1 cellular context compared by ENCODE assay signal in genomic region chrX:119755981-119756533, GRCh38.
TF ChIP-seq lines count a peak whose summit lies in the region.

No MANE protein-coding gene starts in this region.

TF ChIP-seq in GM12878, 131 proteins besides CTCF, POLR2A, EP300 and RAD21 (continued from another document):
- TF ChIP-seq, protein P1, sequence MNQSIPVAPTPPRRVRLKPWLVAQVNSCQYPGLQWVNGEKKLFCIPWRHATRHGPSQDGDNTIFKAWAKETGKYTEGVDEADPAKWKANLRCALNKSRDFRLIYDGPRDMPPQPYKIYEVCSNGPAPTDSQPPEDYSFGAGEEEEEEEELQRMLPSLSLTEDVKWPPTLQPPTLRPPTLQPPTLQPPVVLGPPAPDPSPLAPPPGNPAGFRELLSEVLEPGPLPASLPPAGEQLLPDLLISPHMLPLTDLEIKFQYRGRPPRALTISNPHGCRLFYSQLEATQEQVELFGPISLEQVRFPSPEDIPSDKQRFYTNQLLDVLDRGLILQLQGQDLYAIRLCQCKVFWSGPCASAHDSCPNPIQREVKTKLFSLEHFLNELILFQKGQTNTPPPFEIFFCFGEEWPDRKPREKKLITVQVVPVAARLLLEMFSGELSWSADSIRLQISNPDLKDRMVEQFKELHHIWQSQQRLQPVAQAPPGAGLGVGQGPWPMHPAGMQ (IDR thresholded peaks at IDR 0.05; ENCODE audit: borderline replicate concordance): no peak
- TF ChIP-seq BMI1 (IDR thresholded peaks at IDR 0.05; ENCODE audit: borderline replicate concordance): peak; percentile 85
- no peak for TF ChIP-seq ATF3 (IDR thresholded peaks at IDR 0.05; ENCODE audit: borderline replicate concordance, extremely low read depth, low read depth, low read length)
- no peak for TF ChIP-seq HDGF (IDR thresholded peaks at IDR 0.05)
- TF ChIP-seq BACH1 (IDR thresholded peaks at IDR 0.05; ENCODE audit: borderline replicate concordance): peak; percentile 12; the same call in 1 of the 2 replicates
- no peak for TF ChIP-seq CREB1 (IDR thresholded peaks at IDR 0.05; ENCODE audit: low read depth)
- TF ChIP-seq IRF4 (IDR thresholded peaks at IDR 0.05; ENCODE audit: low read depth, low read length): peak; percentile 63; the same call in 1 of the 2 replicates
- TF ChIP-seq YBX1 (IDR thresholded peaks at IDR 0.05): no peak
- peak; percentile 82 for TF ChIP-seq BHLHE40 (IDR thresholded peaks at IDR 0.05; ENCODE audit: borderline replicate concordance in 1 of 2, low read depth in 2 of 2, low read length in 1 of 2)
- TF ChIP-seq TARDBP (IDR thresholded peaks at IDR 0.05; ENCODE audit: borderline replicate concordance): no peak
- no peak for TF ChIP-seq NR2C1 (IDR thresholded peaks at IDR 0.05)
- peak; percentile 92 for TF ChIP-seq JUNB (IDR thresholded peaks at IDR 0.05)
- TF ChIP-seq, protein P2, sequence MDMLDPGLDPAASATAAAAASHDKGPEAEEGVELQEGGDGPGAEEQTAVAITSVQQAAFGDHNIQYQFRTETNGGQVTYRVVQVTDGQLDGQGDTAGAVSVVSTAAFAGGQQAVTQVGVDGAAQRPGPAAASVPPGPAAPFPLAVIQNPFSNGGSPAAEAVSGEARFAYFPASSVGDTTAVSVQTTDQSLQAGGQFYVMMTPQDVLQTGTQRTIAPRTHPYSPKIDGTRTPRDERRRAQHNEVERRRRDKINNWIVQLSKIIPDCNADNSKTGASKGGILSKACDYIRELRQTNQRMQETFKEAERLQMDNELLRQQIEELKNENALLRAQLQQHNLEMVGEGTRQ (IDR thresholded peaks at IDR 0.05; ENCODE audit: borderline replicate concordance, low read depth, low read length): no peak; the same call in 1 of the 2 replicates
- TF ChIP-seq ZNF384 (IDR thresholded peaks at IDR 0.05; ENCODE audit: borderline replicate concordance, low read depth, low read length): no peak; the same call in 1 of the 2 replicates
- TF ChIP-seq SIN3A (IDR thresholded peaks at IDR 0.05; ENCODE audit: low read depth, low read length): peak; percentile 91
- TF ChIP-seq MYB (IDR thresholded peaks at IDR 0.05; ENCODE audit: borderline replicate concordance, low read depth, low read length): no peak
- TF ChIP-seq JUND (IDR thresholded peaks at IDR 0.05; ENCODE audit: low read depth, low read length): peak; percentile 91
- TF ChIP-seq NFIC (IDR thresholded peaks at IDR 0.05; ENCODE audit: low read depth, low read length): peak; percentile 81
- TF ChIP-seq MEF2A (IDR thresholded peaks at IDR 0.05; ENCODE audit: insufficient read depth, low read depth, low read length): no peak
- peak; percentile 60 for TF ChIP-seq BCL11A (IDR thresholded peaks at IDR 0.05; ENCODE audit: low read depth, low read length)
- peak; percentile 40; the same call in 1 of the 2 replicates for TF ChIP-seq SREBF1 (IDR thresholded peaks at IDR 0.05; ENCODE audit: low read length)
- no peak for TF ChIP-seq POLR2AphosphoS5 (IDR thresholded peaks at IDR 0.05; ENCODE audit: low read length)
- no peak for TF ChIP-seq RELA (IDR thresholded peaks at IDR 0.05; ENCODE audit: borderline replicate concordance, partially characterized antibody)
- TF ChIP-seq MXI1 (IDR thresholded peaks at IDR 0.05; ENCODE audit: low read depth, low read length): peak; percentile 87
- peak; percentile 97 for TF ChIP-seq POU2F2 (IDR thresholded peaks at IDR 0.05; ENCODE audit: borderline replicate concordance, low read depth, low read length)
- TF ChIP-seq ZNF687 (IDR thresholded peaks at IDR 0.05): peak; percentile 78
- TF ChIP-seq RUNX3 (IDR thresholded peaks at IDR 0.05; ENCODE audit: low read length): peak; percentile 95
- TF ChIP-seq SMAD5 (IDR thresholded peaks at IDR 0.05; ENCODE audit: low read depth): 0 out of 2 replicates have a peak, but pooled peaks have one; percentile 60
- peak; percentile 92 for TF ChIP-seq IKZF1 (conservative IDR thresholded peaks at IDR 0.05)
